In genomic region chrX:103586314-103586646, GRCh38 we compare ENCODE assay signal across 8 cellular contexts. TPM values are rescaled to one million over a fixed set of nuclear protein-coding genes. Genes with fewer than 3 reads are reported as not detected.
A peak's percentile ranks its signal among the peaks of the same experiment; 100 is the strongest.
DNase-seq lines count a peak whose midpoint lies in the region; ATAC-seq and TF ChIP-seq lines count a peak whose summit lies in the region.

No MANE protein-coding gene starts in this region.

- H3K27ac Mint-ChIP-seq in CD8-positive, alpha-beta T cell = peak overlapping the region; percentile 78

- no peaks in the 10 kb centered on the region for H3K36me3 ChIP-seq in CD8-positive, alpha-beta T cell (ENCODE audit: insufficient read depth, low read length)
- H3K36me3 ChIP-seq in adipocyte (ENCODE audit: control insufficient read depth, insufficient read depth, low read length, severe bottlenecking) = peaks cover 5% of the 10 kb centered on the region
- no peaks in the 10 kb centered on the region; the same call in 1 of the 2 replicates for H3K36me3 ChIP-seq in iPS DF 6.9 (ENCODE audit: control insufficient read depth, insufficient read depth, low read length)

- peak overlapping the region; percentile 89 for H3K4me3 Mint-ChIP-seq in CD8-positive, alpha-beta T cell

- CTCF ChIA-PET in CD8-positive, alpha-beta T cell (lab: Charles Lee) = no interaction called here
- CTCF ChIA-PET in GM10248 (lab: Yijun Ruan, JAX) = no interaction called here

- no peak overlapping the region for H3K27ac ChIP-seq in CD8-positive, alpha-beta T cell (ENCODE audit: low read depth, low read length)
- no peak overlapping the region for H3K27ac ChIP-seq in iPS DF 6.9 (ENCODE audit: low read length)
- H3K27ac ChIP-seq in skin epidermis = peak overlapping the region in 18 of 21 experiments; percentile 57 to 90 (median 83)

- no peak for DNase-seq in CD8-positive, alpha-beta T cell
- DNase-seq in adipocyte (ENCODE audit: low read depth) (peak; percentile 1), iPS DF 6.9 (ENCODE audit: low read depth, low spot score) (no peak), 8988T (no peak), GM10248 (ENCODE audit: extremely low spot score) (no peak), MV-4-11 (lab: John Stamatoyannopoulos, UW) (no peak)

- peak overlapping the region; percentile 94 for H3K9ac ChIP-seq in adipocyte (ENCODE audit: low read length)

- intact Hi-C loops in CD8-positive, alpha-beta T cell (cut with DNase I, micrococcal nuclease) = no loop called here

- no peaks in the 10 kb centered on the region for H3K9me3 Mint-ChIP-seq in CD8-positive, alpha-beta T cell

- no peak for TF ChIP-seq CTCF in CD8-positive, alpha-beta T cell (IDR thresholded peaks at IDR 0.05)
- TF ChIP-seq CTCF in GM10248 (IDR thresholded peaks at IDR 0.05; ENCODE audit: control extremely low read depth, extremely low read depth, low read depth, missing control alignments) = no peak

- ATAC-seq in CD8-positive, alpha-beta T cell = no peak
- peak; percentile 25 for ATAC-seq in HG02763 (IDR thresholded peaks at IDR 0.05; ENCODE audit: unreplicated experiment)

- no peaks in the 10 kb centered on the region for H3K27me3 ChIP-seq in CD8-positive, alpha-beta T cell (ENCODE audit: insufficient read depth, low read length)
- H3K27me3 ChIP-seq in adipocyte (replicated peaks; ENCODE audit: control insufficient read depth, insufficient read depth, low read length) (no peaks in the 10 kb centered on the region), iPS DF 6.9 (ENCODE audit: control insufficient read depth, insufficient read depth, low read length) (no peaks in the 10 kb centered on the region)

- H3K4me1 Mint-ChIP-seq in CD8-positive, alpha-beta T cell (ENCODE audit: low read depth) = peaks cover 18% of the 10 kb centered on the region

- POLR2A ChIA-PET in CD8-positive, alpha-beta T cell (lab: Charles Lee) = no interaction called here
- POLR2A ChIA-PET in GM10248 (lab: Yijun Ruan, JAX) = no interaction called here

- no peaks in the 10 kb centered on the region for H3K4me1 ChIP-seq in CD8-positive, alpha-beta T cell (ENCODE audit: insufficient read depth, low read length)
- no peaks in the 10 kb centered on the region for H3K4me1 ChIP-seq in adipocyte (ENCODE audit: control insufficient read depth, insufficient read depth, low read length)
- H3K4me1 ChIP-seq in iPS DF 6.9 (ENCODE audit: control insufficient read depth, insufficient read depth, low read length) = no peaks in the 10 kb centered on the region

- peaks cover 6% of the 10 kb centered on the region for H3K36me3 Mint-ChIP-seq in CD8-positive, alpha-beta T cell

- H3K4me3 ChIP-seq in CD8-positive, alpha-beta T cell (ENCODE audit: low read depth, low read length) = peak overlapping the region; percentile 68
- peak overlapping the region; percentile 91 for H3K4me3 ChIP-seq in adipocyte (ENCODE audit: low read length)
- H3K4me3 ChIP-seq in iPS DF 6.9 (ENCODE audit: low read length) = peak overlapping the region; percentile 93; the same call in 1 of the 2 replicates
- peak overlapping the region; percentile 46 to 70 (median 60) for H3K4me3 ChIP-seq in skin epidermis

- H3K27me3 Mint-ChIP-seq in CD8-positive, alpha-beta T cell (ENCODE audit: low read depth) = no peaks in the 10 kb centered on the region

- WGBS in iPS DF 6.9 (ENCODE audit: insufficient coverage, insufficient read length) = no CpG with 5 or more reads among the region's 5 CpGs

- H3K9me3 ChIP-seq in CD8-positive, alpha-beta T cell (ENCODE audit: low read length) = no peaks in the 10 kb centered on the region
- H3K9me3 ChIP-seq in adipocyte (ENCODE audit: control insufficient read depth, low read length) (peaks cover 22% of the 10 kb centered on the region), iPS DF 6.9 (ENCODE audit: control insufficient read depth, insufficient read depth, low read length) (no peaks in the 10 kb centered on the region)

RNA-seq across cellular contexts. Expression of gene TCEAL4, which starts 1.0 kb away (rescaled TPM):
- total RNA-seq in CD8-positive, alpha-beta T cell = 10 to 100 TPM; 10.5 to 10.7 TPM

RNA-seq across cellular contexts. Expression of gene TCEAL3, which starts 21.5 kb away (rescaled TPM):
- 1 to 10 TPM; 7.3 to 7.6 TPM for total RNA-seq in CD8-positive, alpha-beta T cell

RNA-seq across cellular contexts. Expression of gene TCEAL1, which starts 42.5 kb away (rescaled TPM):
- total RNA-seq in CD8-positive, alpha-beta T cell = 1 to 10 TPM; 3.4 to 4.2 TPM

Comparison
In these comparisons a context has a peak if more than half of its experiments do, and no peak if none do; other contexts are left out.
1. H3K27ac ChIP-seq: peak in skin epidermis (18 of 21); none in CD8-positive, alpha-beta T cell (single experiment) and iPS DF 6.9 (single experiment).
2. Peak in every context shown above with its lines, with median percentiles within 50 percentile points of each other: H3K4me3 ChIP-seq.